Comparison of ENCODE assay signal across 8 cellular contexts in genomic region chr1:58047265-58047858, GRCh38.
DNase-seq lines count a peak whose midpoint lies in the region; TF ChIP-seq lines count a peak whose summit lies in the region.

No MANE protein-coding gene starts in this region.

- H3K79me2 ChIP-seq in GM23248 (ENCODE audit: insufficient read depth) (no peaks in the 10 kb centered on the region), OCI-LY1 (ENCODE audit: insufficient read depth, low read length) (no peaks in the 10 kb centered on the region), neural progenitor cell (ENCODE audit: low read depth) (no peaks in the 10 kb centered on the region)

- H3K27ac ChIP-seq in GM23248 (no peak overlapping the region), OCI-LY1 (ENCODE audit: low read depth, low read length, poor library complexity, severe bottlenecking) (no peak overlapping the region), neural progenitor cell (no peak overlapping the region)

- no peaks in the 10 kb centered on the region for H3K4me1 ChIP-seq in GM23248 (ENCODE audit: insufficient read depth)
- no peaks in the 10 kb centered on the region for H3K4me1 ChIP-seq in OCI-LY1 (ENCODE audit: insufficient read depth, low read length, severe bottlenecking)
- H3K4me1 ChIP-seq in neural progenitor cell: no peaks in the 10 kb centered on the region

- no peaks in the 10 kb centered on the region for H3K9me2 ChIP-seq in GM23248 (ENCODE audit: insufficient read depth)
- H3K9me2 ChIP-seq in OCI-LY1 (ENCODE audit: low read depth, low read length): no peaks in the 10 kb centered on the region

- H3K4me1 Mint-ChIP-seq in neural progenitor cell: peaks cover 4% of the 10 kb centered on the region

- TF ChIP-seq CTCF in OCI-LY1 (IDR thresholded peaks at IDR 0.05; ENCODE audit: low read length) (peak; percentile 66), neural progenitor cell (IDR thresholded peaks at IDR 0.05) (peak; percentile 77)

- peaks cover 2% of the 10 kb centered on the region for H3K27me3 Mint-ChIP-seq in neural progenitor cell (ENCODE audit: insufficient read depth, low read depth)

- H3K9me3 ChIP-seq in GM23248 (ENCODE audit: low read depth) (no peaks in the 10 kb centered on the region), OCI-LY1 (ENCODE audit: low read length) (no peaks in the 10 kb centered on the region), neural progenitor cell (ENCODE audit: low read depth) (no peaks in the 10 kb centered on the region)

- in situ Hi-C loops in GM23248 (cut with MboI): loop anchor here (10.0 to 25.0 kb wide), 2 partner anchors 610 to 1213 kb away; no protein-coding TSS in a partner anchor

- peaks cover 5% of the 10 kb centered on the region for H3K9me3 Mint-ChIP-seq in neural progenitor cell

- no peaks in the 10 kb centered on the region for H4K20me1 ChIP-seq in GM23248 (ENCODE audit: insufficient read depth)
- no peaks in the 10 kb centered on the region for H4K20me1 ChIP-seq in OCI-LY1 (ENCODE audit: insufficient read depth, low read length)
- no peaks in the 10 kb centered on the region for H4K20me1 ChIP-seq in neural progenitor cell (ENCODE audit: low read depth)

- no peak overlapping the region for H3K4me3 Mint-ChIP-seq in neural progenitor cell

- DNase-seq in NCI-H2227 (lab: John Stamatoyannopoulos, UW; ENCODE audit: unreplicated experiment) (peak; percentile 29), NCI-H2227 treated with DMSO at 0.1 percent for 48 hours (lab: John Stamatoyannopoulos, UW) (no peak), GM23248 (peak; percentile 32), cerebellum (ENCODE audit: low spot score) (peak; percentile 8), neural progenitor cell (ENCODE audit: low spot score) (peak; percentile 47), GDM1 (lab: John Stamatoyannopoulos, UW) (no peak), DMS153 treated with DMSO at 0.1 percent for 48 hours (lab: John Stamatoyannopoulos, UW; ENCODE audit: unreplicated experiment) (no peak)

- H3K4me3 ChIP-seq in GM23248 (no peak overlapping the region), OCI-LY1 (ENCODE audit: low read depth, low read length, poor library complexity, severe bottlenecking) (no peak overlapping the region), neural progenitor cell (no peak overlapping the region)

- no peak overlapping the region for H3K9ac ChIP-seq in GM23248
- no peak overlapping the region for H3K9ac ChIP-seq in OCI-LY1 (ENCODE audit: low read length)
- H3K9ac ChIP-seq in neural progenitor cell: no peak overlapping the region

- no peak overlapping the region for H3K27ac Mint-ChIP-seq in neural progenitor cell

- H3K36me3 ChIP-seq in GM23248 (ENCODE audit: low read depth) (no peaks in the 10 kb centered on the region), OCI-LY1 (ENCODE audit: insufficient read depth, low read length) (no peaks in the 10 kb centered on the region), neural progenitor cell (no peaks in the 10 kb centered on the region)

- H3F3A ChIP-seq in GM23248 (ENCODE audit: insufficient read depth): no peaks in the 10 kb centered on the region
- no peaks in the 10 kb centered on the region for H3F3A ChIP-seq in OCI-LY1 (ENCODE audit: insufficient read depth, low read length)
- no peaks in the 10 kb centered on the region for H3F3A ChIP-seq in neural progenitor cell (ENCODE audit: low read depth)

- H2AFZ ChIP-seq in GM23248: no peak overlapping the region
- H2AFZ ChIP-seq in OCI-LY1 (ENCODE audit: low read length): no peak overlapping the region
- H2AFZ ChIP-seq in neural progenitor cell (replicated peaks): no peak overlapping the region

- H3K27me3 ChIP-seq in GM23248 (replicated peaks; ENCODE audit: insufficient read depth): peaks cover 3% of the 10 kb centered on the region; the same call in 1 of the 2 replicates
- no peaks in the 10 kb centered on the region for H3K27me3 ChIP-seq in OCI-LY1 (ENCODE audit: insufficient read depth, low read length)
- H3K27me3 ChIP-seq in neural progenitor cell: no peaks in the 10 kb centered on the region

- H3K36me3 Mint-ChIP-seq in neural progenitor cell: no peaks in the 10 kb centered on the region

- no peak overlapping the region for H3K4me2 ChIP-seq in GM23248 (ENCODE audit: unreplicated experiment)
- no peak overlapping the region for H3K4me2 ChIP-seq in OCI-LY1 (ENCODE audit: low read length)
- no peak overlapping the region for H3K4me2 ChIP-seq in neural progenitor cell

- 37 to 38% methylated on average over 5 of the region's 5 CpGs for WGBS in GM23248 (ENCODE audit: low coverage in 1 of 2, low lambda C conversion rate in 2 of 2, missing lambda C conversion rate in 2 of 2), 2 experiments

Comparison
In these comparisons a context has a peak if more than half of its experiments do, and no peak if none do; other contexts are left out.
1. DNase-seq: peak in NCI-H2227 (single experiment), GM23248 (single experiment), cerebellum (single experiment) and neural progenitor cell (single experiment); none in NCI-H2227 treated with DMSO at 0.1 percent for 48 hours (single experiment), GDM1 (single experiment) and DMS153 treated with DMSO at 0.1 percent for 48 hours (single experiment).